Comparison of ENCODE assay signal across 1 cellular context in genomic region chr4:53366301-53366716, GRCh38.
TF ChIP-seq lines count a peak whose summit lies in the region.

No MANE protein-coding gene starts in this region.

TF ChIP-seq in HCT116, 20 proteins besides CTCF, POLR2A, EP300 and RAD21 (continued from another document):
- no peak for TF ChIP-seq REST (IDR thresholded peaks at IDR 0.05; ENCODE audit: low read depth)
- no peak for TF ChIP-seq EZH2phosphoT487 (IDR thresholded peaks at IDR 0.05; ENCODE audit: borderline replicate concordance)
- TF ChIP-seq ZNF274 (IDR thresholded peaks at IDR 0.05; ENCODE audit: low read depth, low read length), result no peak
- no peak for TF ChIP-seq SIN3A (IDR thresholded peaks at IDR 0.05; ENCODE audit: low read depth)
- TF ChIP-seq SP1 (IDR thresholded peaks at IDR 0.05; ENCODE audit: low read depth), result no peak
